In the genomic region with DNA sequence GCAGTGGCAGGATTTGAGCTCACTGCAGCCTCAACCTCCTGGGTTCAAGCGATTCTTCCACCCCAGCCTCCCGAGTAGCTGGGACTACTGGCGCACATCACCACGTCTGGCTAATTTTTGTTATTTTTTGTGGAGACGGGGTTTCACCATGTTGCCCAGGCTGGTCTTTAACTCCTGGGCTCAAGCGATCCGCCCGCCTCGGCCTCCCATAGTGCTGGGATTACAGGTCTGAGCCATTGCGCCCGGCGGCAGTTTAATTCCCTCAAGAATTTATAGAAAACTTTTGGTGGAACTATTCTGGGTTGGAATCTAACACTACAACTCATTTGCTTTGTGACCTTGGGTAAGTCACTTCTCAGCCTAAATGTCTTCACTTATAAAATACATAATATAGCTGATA, we compare ENCODE assay signal across 2 cellular contexts.
TF ChIP-seq lines count a peak whose summit lies in the region.

No MANE protein-coding gene starts in this region.

TF ChIP-seq in liver, 16 proteins besides CTCF, POLR2A, EP300 and RAD21:
- TF ChIP-seq, protein P1, sequence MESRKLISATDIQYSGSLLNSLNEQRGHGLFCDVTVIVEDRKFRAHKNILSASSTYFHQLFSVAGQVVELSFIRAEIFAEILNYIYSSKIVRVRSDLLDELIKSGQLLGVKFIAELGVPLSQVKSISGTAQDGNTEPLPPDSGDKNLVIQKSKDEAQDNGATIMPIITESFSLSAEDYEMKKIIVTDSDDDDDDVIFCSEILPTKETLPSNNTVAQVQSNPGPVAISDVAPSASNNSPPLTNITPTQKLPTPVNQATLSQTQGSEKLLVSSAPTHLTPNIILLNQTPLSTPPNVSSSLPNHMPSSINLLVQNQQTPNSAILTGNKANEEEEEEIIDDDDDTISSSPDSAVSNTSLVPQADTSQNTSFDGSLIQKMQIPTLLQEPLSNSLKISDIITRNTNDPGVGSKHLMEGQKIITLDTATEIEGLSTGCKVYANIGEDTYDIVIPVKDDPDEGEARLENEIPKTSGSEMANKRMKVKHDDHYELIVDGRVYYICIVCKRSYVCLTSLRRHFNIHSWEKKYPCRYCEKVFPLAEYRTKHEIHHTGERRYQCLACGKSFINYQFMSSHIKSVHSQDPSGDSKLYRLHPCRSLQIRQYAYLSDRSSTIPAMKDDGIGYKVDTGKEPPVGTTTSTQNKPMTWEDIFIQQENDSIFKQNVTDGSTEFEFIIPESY (IDR thresholded peaks at IDR 0.05) = no peak
- TF ChIP-seq RXRA (IDR thresholded peaks at IDR 0.05) (no peak), HNF4G (IDR thresholded peaks at IDR 0.05) (no peak), FOXA2 (IDR thresholded peaks at IDR 0.05) (no peak), HNF4A (conservative IDR thresholded peaks at IDR 0.05) (no peak)

TF ChIP-seq in HepG2, 621 proteins besides CTCF, POLR2A, EP300 and RAD21:
- TF ChIP-seq POLR2G (IDR thresholded peaks at IDR 0.05; ENCODE audit: low read depth, low read length) (no peak), FOSL2 (CRISPR knock-in tag; IDR thresholded peaks at IDR 0.05) (no peak), HMG20B (CRISPR knock-in tag; conservative IDR thresholded peaks at IDR 0.05) (no peak), ZNF234 (CRISPR knock-in tag; conservative IDR thresholded peaks at IDR 0.05) (no peak), ZNF678 (CRISPR knock-in tag; IDR thresholded peaks at IDR 0.05) (no peak), ZNF841 (CRISPR knock-in tag; IDR thresholded peaks at IDR 0.05; ENCODE audit: borderline replicate concordance) (no peak), KMT2A (CRISPR knock-in tag; IDR thresholded peaks at IDR 0.05) (no peak)
TF ChIP-seq in HepG2: peak in this region for 0.
